In the genomic region with DNA sequence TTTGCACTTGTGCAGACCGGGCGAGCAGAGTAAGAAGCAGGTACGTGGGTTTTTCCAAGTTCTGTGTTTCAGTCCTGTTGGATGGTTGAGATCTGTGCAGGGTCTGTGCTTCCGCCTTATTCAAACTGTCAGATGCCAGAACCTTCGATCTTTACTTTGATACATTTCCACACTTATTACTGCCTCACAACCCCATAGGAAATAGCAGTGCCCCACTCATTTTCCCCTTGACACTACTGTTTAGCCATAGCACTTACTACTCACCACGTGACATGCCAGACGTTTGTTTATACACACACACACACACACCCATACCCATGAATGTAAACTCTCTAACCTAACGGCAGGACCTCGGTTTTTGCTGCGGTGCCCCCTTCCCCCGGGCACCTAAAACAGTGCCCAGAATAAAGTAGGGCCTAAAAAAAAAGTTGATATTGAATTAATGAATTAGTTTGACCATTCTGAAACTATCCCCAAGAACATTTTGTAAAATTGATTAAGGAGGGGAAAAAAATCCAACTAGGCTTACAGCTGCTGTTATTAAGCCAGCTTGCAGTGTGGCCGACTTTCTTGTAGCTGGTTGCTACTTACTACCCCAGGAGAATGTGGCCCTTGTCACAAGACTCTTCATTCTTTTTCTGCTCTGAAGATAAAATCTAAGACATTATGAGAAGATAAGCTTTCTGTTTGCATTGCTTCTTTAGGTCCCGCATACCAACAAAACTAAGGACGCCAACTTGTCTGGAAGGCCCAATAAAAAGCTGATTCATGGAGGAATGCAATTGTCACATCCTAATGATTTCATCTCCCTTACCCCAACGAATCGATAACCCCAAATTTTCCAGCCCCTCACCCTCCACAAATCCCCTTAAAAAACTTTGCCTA, we compare ENCODE assay signal across 8 cellular contexts. TPM values are rescaled to one million over a fixed set of nuclear protein-coding genes. Genes with fewer than 3 reads are reported as not detected.
DNase-seq lines count a peak whose midpoint lies in the region; ATAC-seq and TF ChIP-seq lines count a peak whose summit lies in the region.

No MANE protein-coding gene starts in this region.

- peaks cover 25 to 32% of the 10 kb centered on the region in 2 donors for H3K36me3 Mint-ChIP-seq in CD4-positive, alpha-beta memory T cell

- H3K27me3 Mint-ChIP-seq in CD4-positive, alpha-beta memory T cell: no peaks in the 10 kb centered on the region

- no peaks in the 10 kb centered on the region for H3K27me3 ChIP-seq in CD4-positive, alpha-beta memory T cell (ENCODE audit: insufficient read depth, low read length)
- no peaks in the 10 kb centered on the region for H3K27me3 ChIP-seq in SU-DHL-6 (ENCODE audit: low read length)
- no peaks in the 10 kb centered on the region for H3K27me3 ChIP-seq in esophagus squamous epithelium
- no peaks in the 10 kb centered on the region for H3K27me3 ChIP-seq in neuron (ENCODE audit: insufficient read depth, low read length)

- H3K27ac Mint-ChIP-seq in CD4-positive, alpha-beta memory T cell: peak overlapping the region; percentile 94 to 99 (median 97)

- peak overlapping the region; percentile 90 to 97 (median 94) for H3K4me3 Mint-ChIP-seq in CD4-positive, alpha-beta memory T cell

- peak overlapping the region; percentile 97 for H3K27ac ChIP-seq in CD4-positive, alpha-beta memory T cell (ENCODE audit: low read depth, low read length)
- peak overlapping the region; percentile 90 for H3K27ac ChIP-seq in SU-DHL-6 (ENCODE audit: low read depth, low read length)
- H3K27ac ChIP-seq in esophagus squamous epithelium: peak overlapping the region; percentile 93 to 97 (median 94)

- peak in 1 of 5 donors; percentile 16 for DNase-seq in CD4-positive, alpha-beta memory T cell
- DNase-seq in esophagus squamous epithelium (lab: John Stamatoyannopoulos, UW) (no peak), NCI-H1930 (lab: John Stamatoyannopoulos, UW) (no peak)

- no peaks in the 10 kb centered on the region for H3K9me2 ChIP-seq in SU-DHL-6 (replicated peaks; ENCODE audit: insufficient read depth, low read length)

- H3K9me3 Mint-ChIP-seq in CD4-positive, alpha-beta memory T cell: peaks cover 0 to 4% (median 0%) of the 10 kb centered on the region in 8 donors

- POLR2A ChIA-PET in CD4-positive, alpha-beta memory T cell (lab: Charles Lee; ENCODE audit: partially characterized antibody): interaction anchor here (0.7 to 4.8 kb wide), 7 partner anchors 8 to 1701 kb away, joined by 3 to 70 read pairs (median 7); a partner anchor contains a TSS

- ATAC-seq in GM18909 (IDR thresholded peaks at IDR 0.05; ENCODE audit: poor library complexity, unreplicated experiment) (peak; percentile 46), HG03460 (IDR thresholded peaks at IDR 0.05; ENCODE audit: unreplicated experiment) (peak; percentile 28), GM19463 (IDR thresholded peaks at IDR 0.05; ENCODE audit: unreplicated experiment) (no peak)

- peak overlapping the region; percentile 86 for H2AFZ ChIP-seq in SU-DHL-6 (ENCODE audit: low read depth, low read length, severe bottlenecking)
- peak overlapping the region; percentile 88 for H2AFZ ChIP-seq in neuron (ENCODE audit: low read depth, low read length)

- H3K4me2 ChIP-seq in SU-DHL-6 (ENCODE audit: low read depth, low read length, poor library complexity, severe bottlenecking): peak overlapping the region; percentile 85

- peak overlapping the region; percentile 62 to 68 for H3K4me3 ChIP-seq in CD4-positive, alpha-beta memory T cell (ENCODE audit: low read length in 2 of 2)
- peak overlapping the region; percentile 93 for H3K4me3 ChIP-seq in SU-DHL-6 (ENCODE audit: insufficient read depth, low read length, poor library complexity, severe bottlenecking)
- peak overlapping the region; percentile 73 to 95 (median 84) for H3K4me3 ChIP-seq in esophagus squamous epithelium
- peak overlapping the region; percentile 81 for H3K4me3 ChIP-seq in neuron (ENCODE audit: low read length)

- 0 out of 2 replicates have a peak, but pooled peaks cover 6% of the 10 kb centered on the region for H3F3A ChIP-seq in SU-DHL-6 (ENCODE audit: insufficient read depth)

- WGBS in esophagus squamous epithelium, 2 donors: 3 to 5% methylated on average over 15 to 16 of the region's 16 CpGs

- intact Hi-C loops in CD4-positive, alpha-beta memory T cell (cut with micrococcal nuclease): loop anchor here (1.0 to 10.0 kb wide), 10 partner anchors 18 to 1696 kb away; a partner anchor contains a TSS
- intact Hi-C loops in esophagus squamous epithelium (cut with DNase I): no loop called here

- peaks cover 38% of the 10 kb centered on the region for H3K4me1 ChIP-seq in CD4-positive, alpha-beta memory T cell (ENCODE audit: insufficient read depth, low read length)
- peaks cover 3 to 30% (median 18%) of the 10 kb centered on the region in 3 donors for H3K4me1 ChIP-seq in esophagus squamous epithelium
- H3K4me1 ChIP-seq in neuron (ENCODE audit: insufficient read depth, low read length): peaks cover 4% of the 10 kb centered on the region

- H3K4me1 Mint-ChIP-seq in CD4-positive, alpha-beta memory T cell: peaks cover 33 to 68% (median 45%) of the 10 kb centered on the region in 4 donors

- H3K9me3 ChIP-seq in CD4-positive, alpha-beta memory T cell (ENCODE audit: control insufficient read depth in 1 of 2, low read length in 2 of 2): no peaks in the 10 kb centered on the region
- no peaks in the 10 kb centered on the region for H3K9me3 ChIP-seq in SU-DHL-6 (ENCODE audit: insufficient read depth, low read length)
- no peaks in the 10 kb centered on the region for H3K9me3 ChIP-seq in esophagus squamous epithelium
- peaks cover 2% of the 10 kb centered on the region for H3K9me3 ChIP-seq in neuron (ENCODE audit: low read length)

- H3K79me2 ChIP-seq in SU-DHL-6 (ENCODE audit: insufficient read depth, low read length): peaks cover 26% of the 10 kb centered on the region

- TF ChIP-seq CTCF in SU-DHL-6 (IDR thresholded peaks at IDR 0.05; ENCODE audit: insufficient read depth, low read length, poor library complexity, severe bottlenecking) (no peak), esophagus squamous epithelium (IDR thresholded peaks at IDR 0.05) (peak in 1 of 6 experiments; percentile 13)

- H4K20me1 ChIP-seq in SU-DHL-6 (ENCODE audit: low read depth, low read length): no peaks in the 10 kb centered on the region

- H3K9ac ChIP-seq in SU-DHL-6 (ENCODE audit: low read length): peak overlapping the region; percentile 96

- TF ChIP-seq POLR2A in esophagus squamous epithelium (IDR thresholded peaks at IDR 0.05): no peak

- no peaks in the 10 kb centered on the region for H3K36me3 ChIP-seq in CD4-positive, alpha-beta memory T cell (ENCODE audit: insufficient read depth, low read length)
- H3K36me3 ChIP-seq in SU-DHL-6 (ENCODE audit: low read length) (peaks cover 1% of the 10 kb centered on the region; the same call in 1 of the 2 replicates), esophagus squamous epithelium (peaks cover 0 to 15% (median 0%) of the 10 kb centered on the region in 3 donors), neuron (ENCODE audit: insufficient read depth, low read length) (peaks cover 7% of the 10 kb centered on the region)

- CTCF ChIA-PET in CD4-positive, alpha-beta memory T cell (lab: Charles Lee; ENCODE audit: partially characterized antibody): interaction anchor here (1.2 to 5.0 kb wide), 10 partner anchors 13 to 152 kb away, joined by 3 to 36 read pairs (median 12); a partner anchor contains a TSS

RNA-seq across cellular contexts. Expression of a gene that starts 0.7 kb away (rescaled TPM):
- 10 to 100 TPM; 14.7 to 15.1 TPM for total RNA-seq in CD4-positive, alpha-beta memory T cell
- 1 to 10 TPM; 1.3 to 3.4 TPM for polyA plus RNA-seq in CD4-positive, alpha-beta memory T cell
- 1 to 10 TPM; 3.0 to 7.2 (median 4.4) TPM for total RNA-seq in esophagus squamous epithelium
